1 cellular context compared by ENCODE assay signal in the genomic region with DNA sequence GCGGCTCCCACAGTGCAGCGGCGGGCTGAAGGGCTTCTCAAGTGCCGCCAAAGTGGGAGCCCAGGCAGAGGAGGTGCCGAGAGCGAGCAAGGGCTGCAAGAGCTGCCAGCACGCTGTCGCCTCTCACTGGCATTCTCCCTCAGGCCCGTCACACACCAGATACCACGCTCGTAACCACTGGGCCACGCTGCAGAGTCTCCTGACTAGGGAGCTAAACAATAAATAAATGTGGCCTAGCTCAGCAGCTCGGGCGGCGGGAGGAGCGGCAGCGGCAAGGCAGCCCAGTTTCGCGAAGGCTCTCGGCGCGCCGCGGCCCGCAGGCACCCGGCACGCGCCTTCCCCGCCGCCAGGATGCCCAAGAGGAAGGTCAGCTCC.
TF ChIP-seq lines count a peak whose summit lies in the region.

No MANE protein-coding gene starts in this region.

TF ChIP-seq in H1, 55 proteins besides CTCF, POLR2A, EP300 and RAD21:
- TF ChIP-seq TEAD4 (IDR thresholded peaks at IDR 0.05; ENCODE audit: low read depth, low read length): no peak
- no peak for TF ChIP-seq USF2 (IDR thresholded peaks at IDR 0.05; ENCODE audit: low read length)
- TF ChIP-seq TAF1 (IDR thresholded peaks at IDR 0.05; ENCODE audit: low read depth, low read length): no peak
- TF ChIP-seq SIX5 (IDR thresholded peaks at IDR 0.05; ENCODE audit: low read depth, low read length): no peak
- TF ChIP-seq RBBP5 (IDR thresholded peaks at IDR 0.05; ENCODE audit: borderline replicate concordance, low read depth, low read length): no peak
- no peak for TF ChIP-seq CBX8 (IDR thresholded peaks at IDR 0.05; ENCODE audit: borderline replicate concordance, low read depth, low read length)
- no peak for TF ChIP-seq JUND (IDR thresholded peaks at IDR 0.05; ENCODE audit: low read length)
- TF ChIP-seq SP2 (IDR thresholded peaks at IDR 0.05; ENCODE audit: low read length): no peak
- TF ChIP-seq EZH2 (IDR thresholded peaks at IDR 0.05; ENCODE audit: low read depth, low read length, severe bottlenecking): peak; percentile 49
- TF ChIP-seq POLR2AphosphoS5 (IDR thresholded peaks at IDR 0.05; ENCODE audit: low read depth, low read length): no peak
- TF ChIP-seq SIN3A (conservative IDR thresholded peaks at IDR 0.05 in 1 of 2, IDR thresholded peaks at IDR 0.05 in 1 of 2; ENCODE audit: low read depth in 1 of 2, low read length in 2 of 2): no peak; a peak in 1 of 4 replicates
- TF ChIP-seq CHD2 (IDR thresholded peaks at IDR 0.05; ENCODE audit: low read length): no peak
- no peak for TF ChIP-seq YY1 (IDR thresholded peaks at IDR 0.05; ENCODE audit: low read depth, low read length)
- TF ChIP-seq, protein P1, sequence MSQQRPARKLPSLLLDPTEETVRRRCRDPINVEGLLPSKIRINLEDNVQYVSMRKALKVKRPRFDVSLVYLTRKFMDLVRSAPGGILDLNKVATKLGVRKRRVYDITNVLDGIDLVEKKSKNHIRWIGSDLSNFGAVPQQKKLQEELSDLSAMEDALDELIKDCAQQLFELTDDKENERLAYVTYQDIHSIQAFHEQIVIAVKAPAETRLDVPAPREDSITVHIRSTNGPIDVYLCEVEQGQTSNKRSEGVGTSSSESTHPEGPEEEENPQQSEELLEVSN (IDR thresholded peaks at IDR 0.05): peak; percentile 94
- TF ChIP-seq, protein P2, sequence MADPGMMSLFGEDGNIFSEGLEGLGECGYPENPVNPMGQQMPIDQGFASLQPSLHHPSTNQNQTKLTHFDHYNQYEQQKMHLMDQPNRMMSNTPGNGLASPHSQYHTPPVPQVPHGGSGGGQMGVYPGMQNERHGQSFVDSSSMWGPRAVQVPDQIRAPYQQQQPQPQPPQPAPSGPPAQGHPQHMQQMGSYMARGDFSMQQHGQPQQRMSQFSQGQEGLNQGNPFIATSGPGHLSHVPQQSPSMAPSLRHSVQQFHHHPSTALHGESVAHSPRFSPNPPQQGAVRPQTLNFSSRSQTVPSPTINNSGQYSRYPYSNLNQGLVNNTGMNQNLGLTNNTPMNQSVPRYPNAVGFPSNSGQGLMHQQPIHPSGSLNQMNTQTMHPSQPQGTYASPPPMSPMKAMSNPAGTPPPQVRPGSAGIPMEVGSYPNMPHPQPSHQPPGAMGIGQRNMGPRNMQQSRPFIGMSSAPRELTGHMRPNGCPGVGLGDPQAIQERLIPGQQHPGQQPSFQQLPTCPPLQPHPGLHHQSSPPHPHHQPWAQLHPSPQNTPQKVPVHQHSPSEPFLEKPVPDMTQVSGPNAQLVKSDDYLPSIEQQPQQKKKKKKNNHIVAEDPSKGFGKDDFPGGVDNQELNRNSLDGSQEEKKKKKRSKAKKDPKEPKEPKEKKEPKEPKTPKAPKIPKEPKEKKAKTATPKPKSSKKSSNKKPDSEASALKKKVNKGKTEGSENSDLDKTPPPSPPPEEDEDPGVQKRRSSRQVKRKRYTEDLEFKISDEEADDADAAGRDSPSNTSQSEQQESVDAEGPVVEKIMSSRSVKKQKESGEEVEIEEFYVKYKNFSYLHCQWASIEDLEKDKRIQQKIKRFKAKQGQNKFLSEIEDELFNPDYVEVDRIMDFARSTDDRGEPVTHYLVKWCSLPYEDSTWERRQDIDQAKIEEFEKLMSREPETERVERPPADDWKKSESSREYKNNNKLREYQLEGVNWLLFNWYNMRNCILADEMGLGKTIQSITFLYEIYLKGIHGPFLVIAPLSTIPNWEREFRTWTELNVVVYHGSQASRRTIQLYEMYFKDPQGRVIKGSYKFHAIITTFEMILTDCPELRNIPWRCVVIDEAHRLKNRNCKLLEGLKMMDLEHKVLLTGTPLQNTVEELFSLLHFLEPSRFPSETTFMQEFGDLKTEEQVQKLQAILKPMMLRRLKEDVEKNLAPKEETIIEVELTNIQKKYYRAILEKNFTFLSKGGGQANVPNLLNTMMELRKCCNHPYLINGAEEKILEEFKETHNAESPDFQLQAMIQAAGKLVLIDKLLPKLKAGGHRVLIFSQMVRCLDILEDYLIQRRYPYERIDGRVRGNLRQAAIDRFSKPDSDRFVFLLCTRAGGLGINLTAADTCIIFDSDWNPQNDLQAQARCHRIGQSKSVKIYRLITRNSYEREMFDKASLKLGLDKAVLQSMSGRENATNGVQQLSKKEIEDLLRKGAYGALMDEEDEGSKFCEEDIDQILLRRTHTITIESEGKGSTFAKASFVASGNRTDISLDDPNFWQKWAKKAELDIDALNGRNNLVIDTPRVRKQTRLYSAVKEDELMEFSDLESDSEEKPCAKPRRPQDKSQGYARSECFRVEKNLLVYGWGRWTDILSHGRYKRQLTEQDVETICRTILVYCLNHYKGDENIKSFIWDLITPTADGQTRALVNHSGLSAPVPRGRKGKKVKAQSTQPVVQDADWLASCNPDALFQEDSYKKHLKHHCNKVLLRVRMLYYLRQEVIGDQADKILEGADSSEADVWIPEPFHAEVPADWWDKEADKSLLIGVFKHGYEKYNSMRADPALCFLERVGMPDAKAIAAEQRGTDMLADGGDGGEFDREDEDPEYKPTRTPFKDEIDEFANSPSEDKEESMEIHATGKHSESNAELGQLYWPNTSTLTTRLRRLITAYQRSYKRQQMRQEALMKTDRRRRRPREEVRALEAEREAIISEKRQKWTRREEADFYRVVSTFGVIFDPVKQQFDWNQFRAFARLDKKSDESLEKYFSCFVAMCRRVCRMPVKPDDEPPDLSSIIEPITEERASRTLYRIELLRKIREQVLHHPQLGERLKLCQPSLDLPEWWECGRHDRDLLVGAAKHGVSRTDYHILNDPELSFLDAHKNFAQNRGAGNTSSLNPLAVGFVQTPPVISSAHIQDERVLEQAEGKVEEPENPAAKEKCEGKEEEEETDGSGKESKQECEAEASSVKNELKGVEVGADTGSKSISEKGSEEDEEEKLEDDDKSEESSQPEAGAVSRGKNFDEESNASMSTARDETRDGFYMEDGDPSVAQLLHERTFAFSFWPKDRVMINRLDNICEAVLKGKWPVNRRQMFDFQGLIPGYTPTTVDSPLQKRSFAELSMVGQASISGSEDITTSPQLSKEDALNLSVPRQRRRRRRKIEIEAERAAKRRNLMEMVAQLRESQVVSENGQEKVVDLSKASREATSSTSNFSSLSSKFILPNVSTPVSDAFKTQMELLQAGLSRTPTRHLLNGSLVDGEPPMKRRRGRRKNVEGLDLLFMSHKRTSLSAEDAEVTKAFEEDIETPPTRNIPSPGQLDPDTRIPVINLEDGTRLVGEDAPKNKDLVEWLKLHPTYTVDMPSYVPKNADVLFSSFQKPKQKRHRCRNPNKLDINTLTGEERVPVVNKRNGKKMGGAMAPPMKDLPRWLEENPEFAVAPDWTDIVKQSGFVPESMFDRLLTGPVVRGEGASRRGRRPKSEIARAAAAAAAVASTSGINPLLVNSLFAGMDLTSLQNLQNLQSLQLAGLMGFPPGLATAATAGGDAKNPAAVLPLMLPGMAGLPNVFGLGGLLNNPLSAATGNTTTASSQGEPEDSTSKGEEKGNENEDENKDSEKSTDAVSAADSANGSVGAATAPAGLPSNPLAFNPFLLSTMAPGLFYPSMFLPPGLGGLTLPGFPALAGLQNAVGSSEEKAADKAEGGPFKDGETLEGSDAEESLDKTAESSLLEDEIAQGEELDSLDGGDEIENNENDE (IDR thresholded peaks at IDR 0.05; ENCODE audit: insufficient replicate concordance, low read length): no peak
- no peak for TF ChIP-seq GTF2F1 (IDR thresholded peaks at IDR 0.05; ENCODE audit: borderline replicate concordance, low read depth, low read length)
- no peak for TF ChIP-seq EGR1 (IDR thresholded peaks at IDR 0.05; ENCODE audit: borderline replicate concordance, low read depth, low read length)
- TF ChIP-seq TCF12 (IDR thresholded peaks at IDR 0.05; ENCODE audit: low read depth, low read length): no peak
- TF ChIP-seq, protein P3, sequence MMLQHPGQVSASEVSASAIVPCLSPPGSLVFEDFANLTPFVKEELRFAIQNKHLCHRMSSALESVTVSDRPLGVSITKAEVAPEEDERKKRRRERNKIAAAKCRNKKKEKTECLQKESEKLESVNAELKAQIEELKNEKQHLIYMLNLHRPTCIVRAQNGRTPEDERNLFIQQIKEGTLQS (IDR thresholded peaks at IDR 0.05; ENCODE audit: insufficient read depth, low read depth, low read length): no peak
- TF ChIP-seq, protein P4, sequence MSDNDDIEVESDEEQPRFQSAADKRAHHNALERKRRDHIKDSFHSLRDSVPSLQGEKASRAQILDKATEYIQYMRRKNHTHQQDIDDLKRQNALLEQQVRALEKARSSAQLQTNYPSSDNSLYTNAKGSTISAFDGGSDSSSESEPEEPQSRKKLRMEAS (IDR thresholded peaks at IDR 0.05): peak; percentile 88
- TF ChIP-seq GABPA (IDR thresholded peaks at IDR 0.05; ENCODE audit: borderline replicate concordance, insufficient read depth, low read length): no peak
- no peak for TF ChIP-seq CEBPB (IDR thresholded peaks at IDR 0.05; ENCODE audit: low read depth, low read length)
- TF ChIP-seq NANOG (IDR thresholded peaks at IDR 0.05; ENCODE audit: insufficient read depth, low read depth, low read length, poor library complexity, severe bottlenecking): no peak
- TF ChIP-seq CHD1 (IDR thresholded peaks at IDR 0.05; ENCODE audit: low read depth, low read length): no peak
- no peak for TF ChIP-seq CREB1 (IDR thresholded peaks at IDR 0.05)
- TF ChIP-seq SRF (IDR thresholded peaks at IDR 0.05; ENCODE audit: low read depth, low read length): no peak
- no peak for TF ChIP-seq ZNF274 (IDR thresholded peaks at IDR 0.05; ENCODE audit: borderline replicate concordance, extremely low read depth, low read length)
- TF ChIP-seq KDM5A (IDR thresholded peaks at IDR 0.05; ENCODE audit: low read length): no peak
- no peak for TF ChIP-seq FOSL1 (IDR thresholded peaks at IDR 0.05; ENCODE audit: insufficient read depth, low read depth, low read length)
- no peak for TF ChIP-seq SUZ12 (IDR thresholded peaks at IDR 0.05; ENCODE audit: low read length)
- no peak for TF ChIP-seq SIRT6 (IDR thresholded peaks at IDR 0.05; ENCODE audit: low read length)
- TF ChIP-seq SP4 (IDR thresholded peaks at IDR 0.05; ENCODE audit: low read length): no peak
- 0 out of 2 replicates have a peak, but pooled peaks have one; percentile 8 for TF ChIP-seq PHF8 (conservative IDR thresholded peaks at IDR 0.05; ENCODE audit: low read depth, low read length)
- TF ChIP-seq TAF7 (optimal IDR thresholded peaks at IDR 0.05; ENCODE audit: borderline replicate concordance, low read depth, low read length): no peak
- TF ChIP-seq HDAC2 (IDR thresholded peaks at IDR 0.05; ENCODE audit: borderline replicate concordance in 1 of 2, low read depth in 2 of 2, low read length in 2 of 2): no peak
- TF ChIP-seq KDM4A (IDR thresholded peaks at IDR 0.05; ENCODE audit: low read depth, low read length, severe bottlenecking): peak; percentile 73
- peak; percentile 46 for TF ChIP-seq ASH2L (IDR thresholded peaks at IDR 0.05; ENCODE audit: low read length)
- no peak for TF ChIP-seq SP1 (IDR thresholded peaks at IDR 0.05; ENCODE audit: low read depth, low read length)
- no peak for TF ChIP-seq KDM1A (IDR thresholded peaks at IDR 0.05; ENCODE audit: borderline replicate concordance, low read length)
- no peak for TF ChIP-seq MAFK (IDR thresholded peaks at IDR 0.05; ENCODE audit: low read depth, low read length)
- no peak for TF ChIP-seq BCL11A (IDR thresholded peaks at IDR 0.05; ENCODE audit: low read depth in 2 of 2, low read length in 2 of 2)
- TF ChIP-seq HDAC6 (IDR thresholded peaks at IDR 0.05; ENCODE audit: low read depth, low read length): no peak
- TF ChIP-seq BACH1 (IDR thresholded peaks at IDR 0.05; ENCODE audit: low read length): no peak; the same call in 1 of the 2 replicates
- no peak for TF ChIP-seq NRF1 (IDR thresholded peaks at IDR 0.05; ENCODE audit: low read depth, low read length)
- TF ChIP-seq ATF2 (IDR thresholded peaks at IDR 0.05; ENCODE audit: low read length): no peak
- TF ChIP-seq SAP30 (IDR thresholded peaks at IDR 0.05; ENCODE audit: insufficient read depth, insufficient replicate concordance, low read length): no peak
